18 cellular contexts compared by ENCODE assay signal in genomic region chr10:49608925-49609282, GRCh38. TPM values are rescaled to one million over a fixed set of nuclear protein-coding genes. Genes with fewer than 3 reads are reported as not detected.
DNase-seq lines count a peak whose midpoint lies in the region; ATAC-seq and TF ChIP-seq lines count a peak whose summit lies in the region.
"Had no signal": no experiment of that assay in that cellular context is flagged by ENCODE, and none has a peak within 500 bp of the region (broad histone marks: within the 10 kb centered on the region; RNA-seq: fewer than 3 reads in every experiment).

No MANE protein-coding gene starts in this region.

- ATAC-seq in sciatic nerve = no peak
- ATAC-seq: activated CD4-positive, alpha-beta T cell treated with anti-CD3 and anti-CD28 coated beads for 36 hours; body of pancreas; left colon; psoas muscle; stimulated activated naive CD8-positive, alpha-beta T cell treated with anti-CD3 and anti-CD28 coated beads, Interleukin-15, Interleukin-2, amounts not matched to agents 100 U/mL and 50 U/mL, for 24 hours had no signal

- no peaks in the 10 kb centered on the region for H4K20me1 ChIP-seq in smooth muscle cell (ENCODE audit: low read depth)

- no peak overlapping the region for H3K9ac ChIP-seq in iPS-20b (ENCODE audit: low read depth, low read length)
- no peak overlapping the region for H3K9ac ChIP-seq in smooth muscle cell (ENCODE audit: low read depth)

- peak overlapping the region; percentile 72; the same call in 1 of the 2 replicates for H3K4me3 ChIP-seq in iPS-20b (ENCODE audit: low read length)
- no peak overlapping the region for H3K4me3 ChIP-seq in smooth muscle cell
- H3K4me3 ChIP-seq: body of pancreas had no signal

- H3K4me2 ChIP-seq in smooth muscle cell = no peak overlapping the region

- no peaks in the 10 kb centered on the region; the same call in 1 of the 2 replicates for H3K9me3 ChIP-seq in iPS-20b (ENCODE audit: insufficient read depth, low read depth, low read length)
- no peaks in the 10 kb centered on the region for H3K9me3 ChIP-seq in smooth muscle cell (replicated peaks; ENCODE audit: low read depth)
- H3K9me3 ChIP-seq: body of pancreas, psoas muscle had no signal

- H3K36me3 ChIP-seq in iPS-20b (ENCODE audit: insufficient read depth, low read depth, low read length) = no peaks in the 10 kb centered on the region
- H3K36me3 ChIP-seq in smooth muscle cell (ENCODE audit: low read depth) = no peaks in the 10 kb centered on the region

- no peak overlapping the region for H2AFZ ChIP-seq in smooth muscle cell (ENCODE audit: low read depth)

- intact Hi-C loops in sciatic nerve (cut with DNase I) = no loop called here

- no peaks in the 10 kb centered on the region for H3F3A ChIP-seq in smooth muscle cell (ENCODE audit: low read depth)

- 4% methylated on average over 21 of the region's 21 CpGs for WGBS in smooth muscle cell (ENCODE audit: low lambda C conversion rate)

- H3K27ac ChIP-seq in iPS-20b (ENCODE audit: low read length) (no peak overlapping the region), smooth muscle cell (ENCODE audit: low read depth) (no peak overlapping the region)
- H3K27ac ChIP-seq: body of pancreas, psoas muscle had no signal

- H3K4me1 ChIP-seq in iPS-20b (ENCODE audit: insufficient read depth, low read length) (peaks cover 4% of the 10 kb centered on the region; the same call in 1 of the 2 replicates), smooth muscle cell (ENCODE audit: low read depth) (peaks cover 6% of the 10 kb centered on the region)

- H3K27me3 ChIP-seq in iPS-20b (ENCODE audit: insufficient read depth, low read length) (peaks cover 100% of the 10 kb centered on the region), smooth muscle cell (ENCODE audit: low read depth) (peaks cover 84% of the 10 kb centered on the region)

- DNase-seq in NCI-H748 (lab: John Stamatoyannopoulos, UW; ENCODE audit: unreplicated experiment) = peak; percentile 36
- DNase-seq in NCI-H748 treated with DMSO at 0.1 percent for 48 hours (lab: John Stamatoyannopoulos, UW) = no peak
- DNase-seq in SK-N-DZ (ENCODE audit: low spot score) = peak; percentile 49
- peak; percentile 14 for DNase-seq in sciatic nerve (ENCODE audit: low spot score)
- no peak for DNase-seq in smooth muscle cell (lab: John Stamatoyannopoulos, UW; ENCODE audit: unreplicated experiment)
- DNase-seq in stimulated activated CD4-positive, alpha-beta T cell treated with anti-CD3 and anti-CD28 coated beads, Interleukin-1b, Interleukin-23, amount 100 ng/mL, for 48 hours = no peak
- DNase-seq in NCI-H2196 (lab: John Stamatoyannopoulos, UW; ENCODE audit: unreplicated experiment) = no peak
- DNase-seq: activated CD4-positive, alpha-beta T cell treated with anti-CD3 and anti-CD28 coated beads for 36 hours; activated CD8-positive, alpha-beta memory T cell treated with anti-CD3 and anti-CD28 coated beads, Interleukin-2, amount 50 U/mL, for 4 hours; body of pancreas; CD4-positive, alpha-beta T cell; EL; SIG-M5; stimulated activated naive CD8-positive, alpha-beta T cell treated with anti-CD3 and anti-CD28 coated beads, Interleukin-15, Interleukin-2, amounts not matched to agents 100 U/mL and 50 U/mL, for 24 hours had no signal

- TF ChIP-seq CTCF in smooth muscle cell (IDR thresholded peaks at IDR 0.05; ENCODE audit: borderline replicate concordance, insufficient read depth, poor library complexity, severe bottlenecking) = no peak

- no peaks in the 10 kb centered on the region for H3K79me2 ChIP-seq in smooth muscle cell (ENCODE audit: low read depth)

RNA-seq across cellular contexts. Expression of gene SLC18A3, which starts 1.2 kb away (rescaled TPM):
- polyA plus RNA-seq in SK-N-DZ (2014; cell fraction: cytosol; rRNA removed) = 12.1 and 12.9 TPM in 2 replicates
- polyA plus RNA-seq in SK-N-DZ (2014; cell fraction: nucleus; rRNA removed) = 6.0 and 6.4 TPM in 2 replicates
- total RNA-seq in sciatic nerve = not detected
- not detected in 2 replicates for total RNA-seq in smooth muscle cell
- 0.46 TPM in 1 of 2 replicates, not detected in the other for polyA plus RNA-seq in smooth muscle cell
- total RNA-seq: activated CD4-positive, alpha-beta T cell treated with anti-CD3 and anti-CD28 coated beads for 36 hours; body of pancreas; CD4-positive, alpha-beta T cell; psoas muscle; ureter had no signal
- polyA plus RNA-seq: psoas muscle had no signal

RNA-seq across cellular contexts. Expression of gene CHAT, which starts 4.9 kb away (rescaled TPM):
- polyA plus RNA-seq in SK-N-DZ (2014; cell fraction: cytosol; rRNA removed) = 1.2 and 2.8 TPM in 2 replicates
- polyA plus RNA-seq in SK-N-DZ (2014; cell fraction: nucleus; rRNA removed) = 1.3 and 3.5 TPM in 2 replicates
- not detected for total RNA-seq in sciatic nerve
- not detected in 2 replicates for total RNA-seq in smooth muscle cell
- polyA plus RNA-seq in smooth muscle cell = not detected in 2 replicates
- total RNA-seq: activated CD4-positive, alpha-beta T cell treated with anti-CD3 and anti-CD28 coated beads for 36 hours; CD4-positive, alpha-beta T cell; psoas muscle; ureter had no signal
- polyA plus RNA-seq: psoas muscle had no signal

Comparison
In these comparisons a context has a peak if more than half of its experiments do, and no peak if none do; other contexts are left out.
1. DNase-seq: peak in NCI-H748 (single experiment), SK-N-DZ (single experiment) and sciatic nerve (single experiment); none in NCI-H748 treated with DMSO at 0.1 percent for 48 hours (single experiment), smooth muscle cell (single experiment), stimulated activated CD4-positive, alpha-beta T cell treated with anti-CD3 and anti-CD28 coated beads, Interleukin-1b, Interleukin-23, amount 100 ng/mL, for 48 hours (single experiment) and NCI-H2196 (single experiment).